In the genomic region with DNA sequence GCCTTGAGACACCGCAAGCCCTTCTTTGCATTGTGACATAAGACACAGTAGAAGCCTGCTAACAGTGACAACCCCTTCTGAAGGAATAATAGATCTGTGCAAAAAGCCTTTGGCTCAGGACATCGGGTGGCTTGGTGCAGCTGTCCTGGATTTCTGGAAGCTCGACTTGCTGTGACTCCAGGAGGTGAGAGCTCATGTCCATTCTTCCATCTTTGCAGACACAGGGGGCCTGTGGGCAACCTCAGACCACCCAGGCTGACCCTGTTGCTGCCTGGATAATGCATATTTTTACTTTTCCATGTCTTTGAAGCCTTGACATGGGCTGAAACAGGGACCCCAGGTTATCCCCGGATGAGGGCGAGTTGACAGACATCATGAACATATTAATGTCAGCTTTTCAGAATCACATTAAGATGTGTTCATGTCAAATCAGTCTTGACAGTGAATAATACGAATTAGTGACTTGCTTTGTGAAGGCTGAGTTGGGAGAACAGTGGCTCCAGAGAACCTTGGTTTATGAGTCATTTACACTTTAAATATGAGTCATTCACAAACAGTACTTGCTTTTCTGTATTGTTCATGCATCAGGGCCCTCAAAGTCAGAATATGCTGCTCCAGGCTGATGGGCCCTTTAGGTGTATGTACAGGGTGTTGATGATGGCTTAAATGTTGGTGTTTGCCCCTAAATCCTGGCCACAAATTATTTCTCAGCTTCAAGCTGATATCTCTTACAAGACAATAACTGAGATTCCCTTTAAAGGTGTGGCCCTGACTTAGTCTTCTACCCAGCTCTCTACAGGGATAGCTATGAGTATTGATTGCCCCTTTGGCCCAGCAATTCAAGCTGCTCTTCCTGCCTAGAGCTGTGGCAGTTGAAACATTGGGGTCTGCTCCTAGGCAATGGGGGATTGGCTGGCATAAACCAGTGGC, we compare ENCODE assay signal across 9 cellular contexts.
DNase-seq lines count a peak whose midpoint lies in the region; ATAC-seq lines count a peak whose summit lies in the region.
"Had no signal": no experiment of that assay in that cellular context is flagged by ENCODE, and none has a peak within 500 bp of the region (broad histone marks: within the 10 kb centered on the region; RNA-seq: fewer than 3 reads in every experiment).

No MANE protein-coding gene starts in this region.

- H3K9me3 ChIP-seq in aorta (ENCODE audit: control insufficient read depth, low read length), result peaks cover 3% of the 10 kb centered on the region

- peak; percentile 64 to 90 for ATAC-seq in activated CD4-positive, CD25-positive, alpha-beta regulatory T cell treated with anti-CD3 and anti-CD28 coated beads, Interleukin-2, amount 50 U/mL, for 24 hours
- ATAC-seq in HG03064 (IDR thresholded peaks at IDR 0.05; ENCODE audit: low read depth, unreplicated experiment), result peak; percentile 59
- ATAC-seq in aorta (ENCODE audit: low FRiP score), result no peak

- no peaks in the 10 kb centered on the region for H3K27me3 ChIP-seq in aorta (ENCODE audit: control insufficient read depth in 1 of 2, insufficient read depth in 2 of 2, low read length in 1 of 2)
- no peaks in the 10 kb centered on the region for H3K27me3 ChIP-seq in H7 (ENCODE audit: control insufficient read depth, insufficient read depth, low read length)

- H3K4me3 ChIP-seq in aorta (ENCODE audit: low read length in 2 of 2), result no peak overlapping the region
- no peak overlapping the region for H3K4me3 ChIP-seq in H7 (ENCODE audit: insufficient read depth, low read depth, low read length)
- H3K4me3 ChIP-seq: SK-N-MC had no signal

- intact Hi-C loops in aorta (cut with DNase I), result no loop called here

- H3K27ac ChIP-seq in aorta (ENCODE audit: low read depth in 1 of 2, low read length in 2 of 2), result no peak overlapping the region
- H3K27ac ChIP-seq: SK-N-MC had no signal

- H3K36me3 ChIP-seq in aorta (ENCODE audit: control insufficient read depth in 1 of 2, insufficient read depth in 2 of 2, low read length in 1 of 2), result no peaks in the 10 kb centered on the region
- H3K36me3 ChIP-seq in H7 (replicated peaks; ENCODE audit: control insufficient read depth, insufficient read depth, low read length), result no peaks in the 10 kb centered on the region

- WGBS in aorta, 2 donors, result 84 to 87% methylated on average over 6 of the region's 6 CpGs

- H3K4me1 ChIP-seq in aorta (ENCODE audit: control insufficient read depth in 1 of 2, insufficient read depth in 2 of 2, low read length in 2 of 2), result no peaks in the 10 kb centered on the region

- no peak for DNase-seq in activated CD4-positive, CD25-positive, alpha-beta regulatory T cell treated with anti-CD3 and anti-CD28 coated beads, Interleukin-2, amount 50 U/mL, for 72 hours
- DNase-seq in amniotic stem cell (lab: John Stamatoyannopoulos, UW), result peak; percentile 24
- DNase-seq in renal cortical epithelial cell (ENCODE audit: low read depth), result peak; percentile 97
- DNase-seq in aorta, result no peak
- no peak for DNase-seq in DMS79 (lab: John Stamatoyannopoulos, UW)
- DNase-seq in H7, result no peak

Comparison
In these comparisons a context has a peak if more than half of its experiments do, and no peak if none do; other contexts are left out.
1. DNase-seq: peak in amniotic stem cell (single experiment) and renal cortical epithelial cell (single experiment); none in activated CD4-positive, CD25-positive, alpha-beta regulatory T cell treated with anti-CD3 and anti-CD28 coated beads, Interleukin-2, amount 50 U/mL, for 72 hours (single experiment), aorta (0 of 2), DMS79 (single experiment) and H7 (single experiment).